In the genomic region with DNA sequence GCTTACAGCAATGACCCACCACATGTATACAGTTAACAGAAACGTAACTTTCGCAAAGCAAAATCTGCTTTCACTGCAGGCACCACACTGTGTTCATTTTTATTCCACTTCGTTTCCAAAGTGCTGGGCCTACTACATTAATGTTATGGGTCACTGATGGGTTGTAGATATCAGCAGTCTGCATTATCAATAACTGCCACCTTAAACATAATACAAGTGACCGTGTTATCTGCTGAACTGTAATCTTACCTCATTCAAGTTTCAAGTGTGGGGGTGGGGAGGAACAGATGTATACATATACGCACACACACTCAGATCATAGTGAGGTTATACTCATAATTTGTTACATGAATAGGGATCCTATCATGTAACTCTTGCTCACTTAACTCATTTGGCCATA, we compare ENCODE assay signal across 34 cellular contexts.
"Had no signal": no experiment of that assay in that cellular context is flagged by ENCODE, and none has a peak within 500 bp of the region (broad histone marks: within the 10 kb centered on the region; RNA-seq: fewer than 3 reads in every experiment).

No MANE protein-coding gene starts in this region.

- H3K4me3 Mint-ChIP-seq: activated B cell treated with CpG ODN at 0.5 μM for 24 hours; activated CD4-positive, alpha-beta memory T cell treated with anti-CD3 and anti-CD28 coated beads for 36 hours; activated CD4-positive, alpha-beta T cell treated with anti-CD3 and anti-CD28 coated beads, Interleukin-2, amount 10 ng/mL, durations not matched to agents 24 days and 14 days; activated CD8-positive, alpha-beta memory T cell treated with anti-CD3 and anti-CD28 coated beads, Interleukin-2, amount 10 ng/mL, durations not matched to agents 7 days and 5 days; activated CD8-positive, alpha-beta T cell treated with anti-CD3 and anti-CD28 coated beads for 36 hours; activated naive CD4-positive, alpha-beta T cell treated with anti-CD3 and anti-CD28 coated beads for 36 hours; activated naive CD8-positive, alpha-beta T cell treated with anti-CD3 and anti-CD28 coated beads for 36 hours; activated T-cell treated with anti-CD3 and anti-CD28 coated beads, Interleukin-2, amount 50 U/mL, for 24 hours; activated T-cell treated with anti-CD3 and anti-CD28 coated beads, Interleukin-2, amount 50 U/mL, for 72 hours; activated T-helper 1 cell treated with anti-CD3 and anti-CD28 coated beads, Interleukin-12 subunit alpha, Interleukin-12 subunit beta, Interleukin-2, Interleukin-4 antibody, amounts not matched to agents 30 ng/mL and 10 ng/mL and 1 ng/mL, durations not matched to agents 14 hours and 24 hours and 36 hours; activated T-helper 17 cell treated with anti-CD3 and anti-CD28 coated beads, Interleukin-2, amount 50 U/mL, for 72 hours; T-helper 1 cell treated with Interleukin-12 subunit alpha and Interleukin-12 subunit beta and Interleukin-4 antibody, amounts not matched to agents 30 μg/mL and 1 μg/mL, for 36 hours; T-helper 2 cell treated with Interferon-gamma antibody and Interleukin-4, amounts not matched to agents 5 μg/mL and 100 μg/mL, for 36 hours had no signal

- H3K4me1 ChIP-seq: adrenal gland, body of pancreas, breast epithelium had no signal

- H3K36me3 ChIP-seq: adrenal gland, brain microvascular endothelial cell, breast epithelium had no signal

- H3K36me3 Mint-ChIP-seq: activated CD4-positive, alpha-beta memory T cell treated with anti-CD3 and anti-CD28 coated beads for 36 hours; activated CD8-positive, alpha-beta memory T cell treated with anti-CD3 and anti-CD28 coated beads, Interleukin-2, amount 10 ng/mL, durations not matched to agents 7 days and 5 days; activated naive CD4-positive, alpha-beta T cell treated with anti-CD3 and anti-CD28 coated beads, Interleukin-2, amount 50 U/mL, for 72 hours; activated naive CD8-positive, alpha-beta T cell treated with anti-CD3 and anti-CD28 coated beads for 36 hours had no signal

- DNase-seq: activated B cell treated with CpG ODN at 0.5 μM for 24 hours; activated CD4-positive, alpha-beta memory T cell treated with anti-CD3 and anti-CD28 coated beads for 36 hours; activated CD4-positive, alpha-beta T cell treated with anti-CD3 and anti-CD28 coated beads for 4 hours; activated CD4-positive, alpha-beta T cell treated with anti-CD3 and anti-CD28 coated beads, Interleukin-2, amount 10 ng/mL, durations not matched to agents 24 days and 14 days; activated CD4-positive, alpha-beta T cell treated with anti-CD3 and anti-CD28 coated beads, Interleukin-2, amount 50 U/mL, for 1 hour; activated CD4-positive, alpha-beta T cell treated with anti-CD3 and anti-CD28 coated beads, Interleukin-2, amount 50 U/mL, for 4 hours; activated CD4-positive, CD25-positive, alpha-beta regulatory T cell treated with anti-CD3 and anti-CD28 coated beads, Interleukin-2, amount 50 U/mL, for 72 hours; activated CD8-positive, alpha-beta memory T cell treated with anti-CD3 and anti-CD28 coated beads, Interleukin-2, amount 10 ng/mL, durations not matched to agents 7 days and 5 days; activated CD8-positive, alpha-beta memory T cell treated with anti-CD3 and anti-CD28 coated beads, Interleukin-2, amount 50 U/mL, for 48 hours; activated CD8-positive, alpha-beta T cell treated with anti-CD3 and anti-CD28 coated beads for 36 hours; activated effector memory CD4-positive, alpha-beta T cell treated with anti-CD3 and anti-CD28 coated beads, Interleukin-2, amount 50 U/mL, for 16 hours; activated gamma-delta T cell treated with Interleukin-2 at 50 U/mL for 16 hours; activated naive CD4-positive, alpha-beta T cell; activated naive CD4-positive, alpha-beta T cell treated with anti-CD3 and anti-CD28 coated beads for 36 hours; activated naive CD4-positive, alpha-beta T cell treated with anti-CD3 and anti-CD28 coated beads, Interleukin-2, amount 50 U/mL, for 16 hours; activated naive CD8-positive, alpha-beta T cell treated with anti-CD3 and anti-CD28 coated beads for 36 hours; activated T-cell treated with anti-CD3 and anti-CD28 coated beads, Interleukin-2, amount 50 U/mL, for 24 hours; activated T-cell treated with anti-CD3 and anti-CD28 coated beads, Interleukin-2, amount 50 U/mL, for 72 hours; adrenal gland; amniotic stem cell; aorta; body of pancreas; brain microvascular endothelial cell; central memory CD4-positive, alpha-beta T cell; SW 1271; T-helper 1 cell; T-helper 2 cell; T-helper 9 cell had no signal

- H3K27ac Mint-ChIP-seq: activated B cell treated with CpG ODN at 0.5 μM for 24 hours; activated CD4-positive, alpha-beta memory T cell treated with anti-CD3 and anti-CD28 coated beads for 36 hours; activated CD4-positive, alpha-beta T cell treated with anti-CD3 and anti-CD28 coated beads, Interleukin-2, amount 10 ng/mL, durations not matched to agents 24 days and 14 days; activated CD8-positive, alpha-beta memory T cell treated with anti-CD3 and anti-CD28 coated beads, Interleukin-2, amount 10 ng/mL, durations not matched to agents 7 days and 5 days; activated CD8-positive, alpha-beta T cell treated with anti-CD3 and anti-CD28 coated beads for 36 hours; activated naive CD4-positive, alpha-beta T cell treated with anti-CD3 and anti-CD28 coated beads for 36 hours; activated naive CD4-positive, alpha-beta T cell treated with anti-CD3 and anti-CD28 coated beads, Interleukin-2, amount 50 U/mL, for 72 hours; activated naive CD8-positive, alpha-beta T cell treated with anti-CD3 and anti-CD28 coated beads for 36 hours; activated T-cell treated with anti-CD3 and anti-CD28 coated beads, Interleukin-2, amount 50 U/mL, for 24 hours; activated T-cell treated with anti-CD3 and anti-CD28 coated beads, Interleukin-2, amount 50 U/mL, for 72 hours; activated T-helper 1 cell treated with anti-CD3 and anti-CD28 coated beads, Interleukin-12 subunit alpha, Interleukin-12 subunit beta, Interleukin-2, Interleukin-4 antibody, amounts not matched to agents 30 ng/mL and 10 ng/mL and 1 ng/mL, durations not matched to agents 14 hours and 24 hours and 36 hours; activated T-helper 17 cell treated with anti-CD3 and anti-CD28 coated beads, Interleukin-2, amount 50 U/mL, for 72 hours; T-helper 1 cell treated with Interleukin-12 subunit alpha and Interleukin-12 subunit beta and Interleukin-4 antibody, amounts not matched to agents 30 μg/mL and 1 μg/mL, for 36 hours; T-helper 2 cell treated with Interferon-gamma antibody and Interleukin-4, amounts not matched to agents 5 μg/mL and 100 μg/mL, for 36 hours had no signal

- H3K27ac ChIP-seq: adrenal gland, body of pancreas, brain microvascular endothelial cell, breast epithelium had no signal

- H3K27me3 Mint-ChIP-seq: activated CD4-positive, alpha-beta memory T cell treated with anti-CD3 and anti-CD28 coated beads for 36 hours had no signal

- H3K4me1 Mint-ChIP-seq: activated B cell treated with CpG ODN at 0.5 μM for 24 hours; activated T-helper 17 cell treated with anti-CD3 and anti-CD28 coated beads, Interleukin-2, amount 50 U/mL, for 72 hours had no signal

- H3K4me3 ChIP-seq: adrenal gland, body of pancreas, breast epithelium had no signal

- ATAC-seq: activated CD8-positive, alpha-beta memory T cell treated with anti-CD3 and anti-CD28 coated beads, Interleukin-2, amount 10 ng/mL, durations not matched to agents 7 days and 5 days; activated CD8-positive, alpha-beta T cell treated with anti-CD3 and anti-CD28 coated beads for 36 hours; activated naive CD4-positive, alpha-beta T cell treated with anti-CD3 and anti-CD28 coated beads, Interleukin-2, amount 50 U/mL, for 72 hours; activated T-cell treated with anti-CD3 and anti-CD28 coated beads, Interleukin-2, amount 50 U/mL, for 72 hours; activated T-helper 17 cell treated with anti-CD3 and anti-CD28 coated beads, Interleukin-2, amount 50 U/mL, for 72 hours; body of pancreas had no signal

- H3K27me3 ChIP-seq: adrenal gland, body of pancreas, brain microvascular endothelial cell, breast epithelium had no signal

- H3K9me3 Mint-ChIP-seq: activated B cell treated with CpG ODN at 0.5 μM for 24 hours; activated CD4-positive, alpha-beta memory T cell treated with anti-CD3 and anti-CD28 coated beads for 36 hours; activated CD4-positive, alpha-beta T cell treated with anti-CD3 and anti-CD28 coated beads, Interleukin-2, amount 10 ng/mL, durations not matched to agents 24 days and 14 days; activated CD8-positive, alpha-beta T cell treated with anti-CD3 and anti-CD28 coated beads for 36 hours; activated naive CD4-positive, alpha-beta T cell treated with anti-CD3 and anti-CD28 coated beads for 36 hours; activated naive CD4-positive, alpha-beta T cell treated with anti-CD3 and anti-CD28 coated beads, Interleukin-2, amount 50 U/mL, for 72 hours; activated naive CD8-positive, alpha-beta T cell treated with anti-CD3 and anti-CD28 coated beads for 36 hours; activated T-cell treated with anti-CD3 and anti-CD28 coated beads, Interleukin-2, amount 50 U/mL, for 24 hours; activated T-cell treated with anti-CD3 and anti-CD28 coated beads, Interleukin-2, amount 50 U/mL, for 72 hours; activated T-helper 1 cell treated with anti-CD3 and anti-CD28 coated beads, Interleukin-12 subunit alpha, Interleukin-12 subunit beta, Interleukin-2, Interleukin-4 antibody, amounts not matched to agents 30 ng/mL and 10 ng/mL and 1 ng/mL, durations not matched to agents 14 hours and 24 hours and 36 hours; activated T-helper 17 cell treated with anti-CD3 and anti-CD28 coated beads, Interleukin-2, amount 50 U/mL, for 72 hours; T-helper 1 cell treated with Interleukin-12 subunit alpha and Interleukin-12 subunit beta and Interleukin-4 antibody, amounts not matched to agents 30 μg/mL and 1 μg/mL, for 36 hours; T-helper 2 cell treated with Interferon-gamma antibody and Interleukin-4, amounts not matched to agents 5 μg/mL and 100 μg/mL, for 36 hours had no signal

- H3K9me3 ChIP-seq: adrenal gland, body of pancreas, breast epithelium had no signal
